Comparison of ENCODE assay signal across 26 cellular contexts in the genomic region with DNA sequence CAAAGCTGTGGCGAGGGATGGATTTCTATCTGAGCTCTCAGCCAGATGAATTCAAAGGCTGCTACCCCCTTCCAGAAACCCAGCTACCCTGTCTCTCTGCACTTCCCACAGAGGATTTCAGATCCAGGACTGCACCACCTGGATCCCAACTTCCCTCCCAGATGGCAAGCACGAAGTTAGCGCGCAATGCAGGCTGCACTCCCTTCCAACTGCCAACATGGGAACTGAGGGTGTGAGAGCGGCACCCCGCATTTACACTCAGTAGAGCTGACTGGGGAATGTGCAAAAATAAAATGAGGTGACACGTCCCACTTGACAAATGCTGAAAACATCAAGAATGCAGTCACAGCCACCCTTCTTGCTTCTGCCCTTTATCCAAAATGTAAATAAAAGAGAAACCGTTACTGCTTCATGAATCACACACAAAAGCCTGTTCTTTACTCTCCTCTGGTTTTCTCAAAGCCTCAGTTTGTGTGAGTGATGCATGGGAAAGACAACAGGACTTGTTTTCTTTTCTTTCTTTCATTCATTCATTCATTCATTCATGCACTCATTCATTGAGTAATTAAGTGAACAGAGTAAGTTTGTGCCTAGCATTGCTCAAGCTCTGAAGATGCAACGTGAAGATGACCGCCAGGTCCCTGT.
A peak's percentile ranks its signal among the peaks of the same experiment; 100 is the strongest.
DNase-seq lines count a peak whose midpoint lies in the region; ATAC-seq, FAIRE-seq and TF ChIP-seq lines count a peak whose summit lies in the region.
"Had no signal": no experiment of that assay in that cellular context is flagged by ENCODE, and none has a peak within 500 bp of the region (broad histone marks: within the 10 kb centered on the region; RNA-seq: fewer than 3 reads in every experiment).

No MANE protein-coding gene starts in this region.

- CTCF ChIA-PET in PC-3 (lab: Charles Lee), result no interaction called here
- CTCF ChIA-PET in GM12878 (lab: Yijun Ruan, JAX), result no interaction called here

- no peaks in the 10 kb centered on the region for H3K9me2 ChIP-seq in PC-3 (replicated peaks; ENCODE audit: low read length)

- H3K27ac Mint-ChIP-seq in stimulated activated naive B cell treated with anti-CD40 and anti-IgM and Interleukin-4, amounts not matched to agents 10 μg/mL and 1 μg/mL and 100 μg/mL, for 72 hours, result peak overlapping the region; percentile 73
- H3K27ac Mint-ChIP-seq: activated naive CD4-positive, alpha-beta T cell treated with anti-CD3 and anti-CD28 coated beads, Interleukin-2, amount 50 U/mL, for 24 hours had no signal

- RAD21 ChIA-PET in GM12878 (lab: Charles Lee; ENCODE audit: unreplicated experiment), result no interaction called here

- H3K4me3 Mint-ChIP-seq in stimulated activated naive B cell treated with anti-CD40 and anti-IgM and Interleukin-4, amounts not matched to agents 10 μg/mL and 1 μg/mL and 100 μg/mL, for 72 hours, result no peak overlapping the region
- H3K4me3 Mint-ChIP-seq: activated naive CD4-positive, alpha-beta T cell treated with anti-CD3 and anti-CD28 coated beads, Interleukin-2, amount 50 U/mL, for 24 hours; activated T-cell treated with anti-CD3 and anti-CD28 coated beads, Interleukin-2, amount 50 U/mL, for 4 hours had no signal

- POLR2A ChIA-PET in PC-3 (lab: Charles Lee; ENCODE audit: unreplicated experiment) (no interaction called here), GM12878 (lab: Charles Lee) (no interaction called here)

- H3K4me1 Mint-ChIP-seq in stimulated activated naive B cell treated with anti-CD40 and anti-IgM and Interleukin-4, amounts not matched to agents 10 μg/mL and 1 μg/mL and 100 μg/mL, for 72 hours, result peaks cover 35 to 83% of the 10 kb centered on the region in 2 donors

- H3K4me1 ChIP-seq in PC-3 (ENCODE audit: insufficient read depth, low read length) (peaks cover 37% of the 10 kb centered on the region), GM12878 (ENCODE audit: control insufficient read depth, insufficient read depth, low read length) (peaks cover 27% of the 10 kb centered on the region)
- H3K4me1 ChIP-seq: breast epithelium had no signal

- intact Hi-C loops in PC-3 (cut with micrococcal nuclease), result no loop called here
- intact Hi-C loops in GM12878 (cut with micrococcal nuclease; ENCODE audit: unreplicated experiment), result no loop called here
- intact Hi-C loops in left cardiac atrium (cut with DNase I), result loop anchor here in 1 of 2 donors (10.0 kb wide), 1 partner anchor 85 kb away; a partner anchor contains a TSS

- no peaks in the 10 kb centered on the region for H3K27me3 ChIP-seq in PC-3 (ENCODE audit: low read length)
- no peaks in the 10 kb centered on the region for H3K27me3 ChIP-seq in GM12878 (replicated peaks in 1 of 2; ENCODE audit: control insufficient read depth in 2 of 2, insufficient read depth in 2 of 2, low read length in 1 of 2)
- no peaks in the 10 kb centered on the region for H3K27me3 ChIP-seq in layer of hippocampus (ENCODE audit: control insufficient read depth, insufficient read depth, low read length)
- H3K27me3 ChIP-seq: breast epithelium, upper lobe of left lung had no signal

- no peak for TF ChIP-seq RAD21 in GM12878 (IDR thresholded peaks at IDR 0.05; ENCODE audit: insufficient read depth, low read depth, low read length)

- H3K4me2 ChIP-seq in PC-3 (ENCODE audit: low read length) (no peak overlapping the region), GM12878 (ENCODE audit: control insufficient read depth, insufficient read depth) (no peak overlapping the region)

- 93% methylated on average over 10 of the region's 10 CpGs for WGBS in GM12878 (ENCODE audit: insufficient coverage, insufficient replicate concordance, low lambda C conversion rate, missing lambda C conversion rate)

- no peaks in the 10 kb centered on the region for H3F3A ChIP-seq in PC-3 (ENCODE audit: low read length, unreplicated experiment)

- H3K36me3 Mint-ChIP-seq in stimulated activated naive B cell treated with anti-CD40 and anti-IgM and Interleukin-4, amounts not matched to agents 10 μg/mL and 1 μg/mL and 100 μg/mL, for 72 hours, result peaks cover 6 to 22% of the 10 kb centered on the region in 2 donors
- H3K36me3 Mint-ChIP-seq: activated naive CD4-positive, alpha-beta T cell treated with anti-CD3 and anti-CD28 coated beads, Interleukin-2, amount 50 U/mL, for 24 hours; IgD-negative memory B cell had no signal

- no peaks in the 10 kb centered on the region for H4K20me1 ChIP-seq in PC-3 (ENCODE audit: low read length)
- no peaks in the 10 kb centered on the region; the same call in 1 of the 2 replicates for H4K20me1 ChIP-seq in GM12878 (ENCODE audit: control insufficient read depth, insufficient read depth)

- H3K27me3 Mint-ChIP-seq in stimulated activated naive B cell treated with anti-CD40 and anti-IgM and Interleukin-4, amounts not matched to agents 10 μg/mL and 1 μg/mL and 100 μg/mL, for 72 hours, result no peaks in the 10 kb centered on the region
- H3K27me3 Mint-ChIP-seq: activated naive CD4-positive, alpha-beta T cell treated with anti-CD3 and anti-CD28 coated beads, Interleukin-2, amount 50 U/mL, for 24 hours; IgD-negative memory B cell had no signal

- DNase-seq in PC-3, result peak; percentile 39
- DNase-seq in GM12878 (ENCODE audit: low read depth, low spot score), result no peak
- no peak for DNase-seq in stimulated activated naive B cell treated with anti-CD40 and anti-IgM and Interleukin-4, amounts not matched to agents 10 μg/mL and 1 μg/mL and 100 μg/mL, for 72 hours
- DNase-seq in left cardiac atrium, result no peak
- DNase-seq: activated CD8-positive, alpha-beta memory T cell treated with anti-CD3 and anti-CD28 coated beads for 24 hours; activated T-cell treated with anti-CD3 and anti-CD28 coated beads, Interleukin-2, amount 50 U/mL, for 4 hours; AML-193; Calu3; EL; foreskin fibroblast; NCI-H1436; NCI-H524 treated with DMSO at 0.1 percent for 48 hours; stimulated activated naive CD4-positive, alpha-beta T cell treated with Interleukin-2 at 50 U/mL for 16 hours; T1000; upper lobe of left lung had no signal

- H3K36me3 ChIP-seq in PC-3 (ENCODE audit: low read depth, low read length) (no peaks in the 10 kb centered on the region), GM12878 (ENCODE audit: control insufficient read depth in 2 of 2, insufficient read depth in 2 of 2, low read length in 1 of 2) (peaks cover 0 to 2% of the 10 kb centered on the region in 2 experiments; a peak in 2 of 4 replicates)
- H3K36me3 ChIP-seq: breast epithelium, upper lobe of left lung had no signal

- H3K9me3 ChIP-seq in PC-3 (ENCODE audit: low read length) (no peaks in the 10 kb centered on the region), GM12878 (replicated peaks; ENCODE audit: control insufficient read depth, insufficient read depth, low read length) (no peaks in the 10 kb centered on the region)
- H3K9me3 ChIP-seq: breast epithelium, upper lobe of left lung had no signal

- no peak for TF ChIP-seq CTCF in PC-3 (conservative IDR thresholded peaks at IDR 0.05; ENCODE audit: low read depth, low read length)
- TF ChIP-seq CTCF in GM12878 (IDR thresholded peaks at IDR 0.05 in 2 of 3, conservative IDR thresholded peaks at IDR 0.05 in 1 of 3; ENCODE audit: control insufficient read depth in 2 of 3, extremely low read depth in 1 of 3, insufficient read depth in 1 of 3, low read depth in 3 of 3, low read length in 3 of 3), result no peak

- H2AFZ ChIP-seq in PC-3 (ENCODE audit: low read length) (no peak overlapping the region), GM12878 (ENCODE audit: control insufficient read depth, low read depth, low read length) (no peak overlapping the region)
- H2AFZ ChIP-seq: parathyroid adenoma had no signal

- H3K9ac ChIP-seq in PC-3 (ENCODE audit: low read length) (no peak overlapping the region), GM12878 (ENCODE audit: control insufficient read depth, insufficient read depth, low read length) (no peak overlapping the region)
- H3K9ac ChIP-seq: parathyroid adenoma had no signal

- H3K27ac ChIP-seq in PC-3 (ENCODE audit: low read length) (no peak overlapping the region), GM12878 (ENCODE audit: control insufficient read depth, insufficient read depth) (no peak overlapping the region), layer of hippocampus (ENCODE audit: low read depth, low read length) (peak overlapping the region; percentile 30)
- H3K27ac ChIP-seq: breast epithelium, epithelial cell of prostate, HL-60, parathyroid adenoma, upper lobe of left lung had no signal

- H3K9me3 Mint-ChIP-seq in stimulated activated naive B cell treated with anti-CD40 and anti-IgM and Interleukin-4, amounts not matched to agents 10 μg/mL and 1 μg/mL and 100 μg/mL, for 72 hours, result no peaks in the 10 kb centered on the region
- H3K9me3 Mint-ChIP-seq: activated naive CD4-positive, alpha-beta T cell treated with anti-CD3 and anti-CD28 coated beads, Interleukin-2, amount 50 U/mL, for 24 hours; activated T-cell treated with anti-CD3 and anti-CD28 coated beads, Interleukin-2, amount 50 U/mL, for 4 hours; IgD-negative memory B cell had no signal

- no TSS peak for BruUV-seq in PC-3 (replicated peaks; lab: Mats Ljungman, UMichigan)
- BruUV-seq in GM12878 (replicated peaks; lab: Mats Ljungman, UMichigan), result no TSS peak

- in situ Hi-C loops in GM12878 (cut with MboI), result no loop called here

- no peak for TF ChIP-seq EP300 in GM12878 (IDR thresholded peaks at IDR 0.05; ENCODE audit: borderline replicate concordance in 1 of 2, control insufficient read depth in 1 of 2, low read depth in 2 of 2, low read length in 2 of 2)

- SMC1A ChIA-PET in GM12878 (lab: Charles Lee; ENCODE audit: uncharacterized antibody, unreplicated experiment), result no interaction called here

- no peak overlapping the region for H3K4me3 ChIP-seq in PC-3 (ENCODE audit: low read length)
- no peak overlapping the region for H3K4me3 ChIP-seq in GM12878
- H3K4me3 ChIP-seq: breast epithelium, upper lobe of left lung had no signal

- TF ChIP-seq POLR2A in GM12878 (IDR thresholded peaks at IDR 0.05; ENCODE audit: low read depth, low read length), result no peak

- H3K79me2 ChIP-seq in PC-3 (ENCODE audit: low read length), result peaks cover 17% of the 10 kb centered on the region; the same call in 1 of the 2 replicates
- peaks cover 3% of the 10 kb centered on the region for H3K79me2 ChIP-seq in GM12878 (ENCODE audit: control insufficient read depth, insufficient read depth, low read length)

- ATAC-seq in PC-3 (peak; percentile 49), GM12878 (no peak), GM19324 (IDR thresholded peaks at IDR 0.05; ENCODE audit: low FRiP score, unreplicated experiment) (no peak), HG02884 (IDR thresholded peaks at IDR 0.05; ENCODE audit: unreplicated experiment) (no peak), left cardiac atrium (no peak)
- no peak for ATAC-seq in stimulated activated naive B cell treated with anti-CD40 and anti-IgM and Interleukin-4, amounts not matched to agents 10 μg/mL and 1 μg/mL and 100 μg/mL, for 72 hours (replicated peaks)
- ATAC-seq: activated T-cell treated with anti-CD3 and anti-CD28 coated beads, Interleukin-2, amount 50 U/mL, for 4 hours had no signal

- FAIRE-seq in GM12878 (lab: Jason Lieb, UNC), result no peak
- FAIRE-seq: GM18507, keratinocyte had no signal

TF ChIP-seq in GM12878, 131 proteins besides CTCF, POLR2A, EP300 and RAD21 (continues in another document):
- TF ChIP-seq ASH2L (IDR thresholded peaks at IDR 0.05; ENCODE audit: borderline replicate concordance, low read depth) (no peak), MTA3 (IDR thresholded peaks at IDR 0.05; ENCODE audit: borderline replicate concordance, low read length) (no peak), ZNF24 (IDR thresholded peaks at IDR 0.05) (peak; percentile 56; the same call in 1 of the 2 replicates), SMC3 (IDR thresholded peaks at IDR 0.05; ENCODE audit: borderline replicate concordance, low read length) (no peak)
